Comparison of ENCODE assay signal across 1 cellular context in the genomic region with DNA sequence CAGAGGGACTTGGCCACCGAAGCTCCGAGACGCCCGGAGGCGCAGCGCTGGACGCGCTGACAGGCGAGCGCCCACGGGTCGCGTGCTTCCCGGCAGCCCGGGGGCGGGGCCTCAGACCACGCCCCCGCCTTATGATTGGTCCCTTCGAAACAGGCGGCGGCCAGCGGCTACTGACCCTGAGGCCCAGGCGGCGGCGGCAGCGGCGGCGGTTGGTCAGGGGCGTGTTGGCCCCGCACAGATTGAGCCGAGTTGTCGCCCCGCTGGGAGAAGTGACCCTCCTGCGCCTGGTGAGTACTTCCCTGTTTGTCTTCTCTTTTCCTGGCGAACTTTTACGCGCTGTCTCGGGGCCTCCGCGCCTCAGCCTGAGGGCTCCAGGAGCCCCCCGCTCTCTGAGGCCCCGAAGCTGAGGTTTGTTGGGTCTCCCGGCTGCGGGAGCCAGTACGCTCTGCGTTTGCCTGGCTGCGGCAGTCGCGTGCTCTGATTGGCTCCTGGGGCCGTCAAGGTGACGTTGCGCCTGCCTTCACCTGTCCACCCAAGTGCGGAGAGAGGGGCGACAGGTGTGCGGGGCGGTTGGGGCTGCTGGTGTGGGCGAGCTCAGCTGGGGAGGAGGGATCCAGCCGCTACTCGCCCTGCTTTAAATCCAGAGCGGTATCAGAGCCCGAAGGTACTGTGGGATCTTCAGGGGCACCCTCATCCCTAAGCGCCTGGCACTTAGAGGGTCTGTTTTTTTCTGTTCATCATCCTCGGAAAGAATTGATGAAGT.
A peak's percentile ranks its signal among the peaks of the same experiment; 100 is the strongest.
TF ChIP-seq lines count a peak whose summit lies in the region.

A gene (plus strand): TSS at position 186 of the 763 bp plus-strand sequence. CDS start 21,221 bp downstream, outside the sequence.

TF ChIP-seq in HepG2, 621 proteins besides CTCF, POLR2A, EP300 and RAD21 (continued from another document):
- TF ChIP-seq, protein P1, sequence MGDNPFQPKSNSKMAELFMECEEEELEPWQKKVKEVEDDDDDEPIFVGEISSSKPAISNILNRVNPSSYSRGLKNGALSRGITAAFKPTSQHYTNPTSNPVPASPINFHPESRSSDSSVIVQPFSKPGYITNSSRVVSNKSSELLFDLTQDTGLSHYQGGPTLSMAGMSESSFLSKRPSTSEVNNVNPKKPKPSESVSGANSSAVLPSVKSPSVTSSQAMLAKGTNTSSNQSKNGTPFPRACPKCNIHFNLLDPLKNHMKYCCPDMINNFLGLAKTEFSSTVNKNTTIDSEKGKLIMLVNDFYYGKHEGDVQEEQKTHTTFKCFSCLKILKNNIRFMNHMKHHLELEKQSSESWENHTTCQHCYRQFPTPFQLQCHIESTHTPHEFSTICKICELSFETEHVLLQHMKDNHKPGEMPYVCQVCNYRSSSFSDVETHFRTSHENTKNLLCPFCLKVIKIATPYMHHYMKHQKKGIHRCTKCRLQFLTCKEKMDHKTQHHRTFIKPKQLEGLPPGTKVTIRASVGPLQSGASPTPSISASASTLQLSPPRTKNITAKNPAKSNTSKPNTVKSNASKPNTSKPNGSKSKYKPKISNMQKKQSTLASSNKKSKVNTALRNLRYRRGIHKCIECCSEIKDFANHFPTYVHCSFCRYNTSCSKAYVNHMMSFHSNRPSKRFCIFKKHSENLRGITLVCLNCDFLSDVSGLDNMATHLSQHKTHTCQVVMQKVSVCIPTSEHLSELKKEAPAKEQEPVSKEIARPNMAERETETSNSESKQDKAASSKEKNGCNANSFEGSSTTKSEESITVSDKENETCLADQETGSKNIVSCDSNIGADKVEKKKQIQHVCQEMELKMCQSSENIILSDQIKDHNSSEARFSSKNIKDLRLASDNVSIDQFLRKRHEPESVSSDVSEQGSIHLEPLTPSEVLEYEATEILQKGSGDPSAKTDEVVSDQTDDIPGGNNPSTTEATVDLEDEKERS (CRISPR knock-in tag; IDR thresholded peaks at IDR 0.05), result no peak; the same call in 1 of the 2 replicates
- 0 out of 2 replicates have a peak, but pooled peaks have one; percentile 79 for TF ChIP-seq FLYWCH1 (CRISPR knock-in tag; IDR thresholded peaks at IDR 0.05)
- no peak for TF ChIP-seq KLF13 (CRISPR knock-in tag; IDR thresholded peaks at IDR 0.05)
- TF ChIP-seq, protein P2, sequence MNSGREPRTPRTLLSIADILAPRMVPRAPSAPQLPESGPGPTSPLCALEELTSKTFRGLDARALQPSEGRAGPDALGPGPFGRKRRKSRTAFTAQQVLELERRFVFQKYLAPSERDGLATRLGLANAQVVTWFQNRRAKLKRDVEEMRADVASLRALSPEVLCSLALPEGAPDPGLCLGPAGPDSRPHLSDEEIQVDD (CRISPR knock-in tag; IDR thresholded peaks at IDR 0.05; ENCODE audit: borderline replicate concordance), result peak; percentile 80; the same call in 1 of the 2 replicates
- TF ChIP-seq RARG (CRISPR knock-in tag; IDR thresholded peaks at IDR 0.05; ENCODE audit: low read depth), result no peak
- TF ChIP-seq SIN3B (IDR thresholded peaks at IDR 0.05; ENCODE audit: low read length), result 0 out of 2 replicates have a peak, but pooled peaks have one; percentile 53
- TF ChIP-seq RFXAP (CRISPR knock-in tag; IDR thresholded peaks at IDR 0.05; ENCODE audit: borderline replicate concordance), result peak; percentile 77; the same call in 1 of the 2 replicates
- no peak for TF ChIP-seq SOX13 (IDR thresholded peaks at IDR 0.05)
- no peak; a peak in 1 of 4 replicates for TF ChIP-seq SOX13 (CRISPR knock-in tag; conservative IDR thresholded peaks at IDR 0.05 in 1 of 2, IDR thresholded peaks at IDR 0.05 in 1 of 2)
- TF ChIP-seq ADNP (CRISPR knock-in tag; IDR thresholded peaks at IDR 0.05), result no peak
- peak; percentile 77; the same call in 1 of the 2 replicates for TF ChIP-seq ZNF343 (CRISPR knock-in tag; IDR thresholded peaks at IDR 0.05)
- TF ChIP-seq RNF2 (conservative IDR thresholded peaks at IDR 0.05; ENCODE audit: low read depth), result peak; percentile 83
- no peak for TF ChIP-seq SRSF4 (IDR thresholded peaks at IDR 0.05; ENCODE audit: low read depth, low read length, poor library complexity, severe bottlenecking)
- peak; percentile 72; the same call in 1 of the 2 replicates for TF ChIP-seq ZNF747 (CRISPR knock-in tag; IDR thresholded peaks at IDR 0.05; ENCODE audit: borderline replicate concordance)
- TF ChIP-seq ONECUT2 (CRISPR knock-in tag; IDR thresholded peaks at IDR 0.05), result no peak
- no peak for TF ChIP-seq NONO (IDR thresholded peaks at IDR 0.05)
- TF ChIP-seq NONO (CRISPR knock-in tag; conservative IDR thresholded peaks at IDR 0.05), result 0 out of 2 replicates have a peak, but pooled peaks have one; percentile 22
- TF ChIP-seq, protein P3, sequence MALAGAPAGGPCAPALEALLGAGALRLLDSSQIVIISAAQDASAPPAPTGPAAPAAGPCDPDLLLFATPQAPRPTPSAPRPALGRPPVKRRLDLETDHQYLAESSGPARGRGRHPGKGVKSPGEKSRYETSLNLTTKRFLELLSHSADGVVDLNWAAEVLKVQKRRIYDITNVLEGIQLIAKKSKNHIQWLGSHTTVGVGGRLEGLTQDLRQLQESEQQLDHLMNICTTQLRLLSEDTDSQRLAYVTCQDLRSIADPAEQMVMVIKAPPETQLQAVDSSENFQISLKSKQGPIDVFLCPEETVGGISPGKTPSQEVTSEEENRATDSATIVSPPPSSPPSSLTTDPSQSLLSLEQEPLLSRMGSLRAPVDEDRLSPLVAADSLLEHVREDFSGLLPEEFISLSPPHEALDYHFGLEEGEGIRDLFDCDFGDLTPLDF (CRISPR knock-in tag; IDR thresholded peaks at IDR 0.05), result peak; percentile 77; the same call in 1 of the 2 replicates
- no peak for TF ChIP-seq ZNF33A (CRISPR knock-in tag; IDR thresholded peaks at IDR 0.05; ENCODE audit: borderline replicate concordance)
- TF ChIP-seq SOX5 (CRISPR knock-in tag; IDR thresholded peaks at IDR 0.05; ENCODE audit: borderline replicate concordance), result peak; percentile 13; the same call in 1 of the 2 replicates
- peak; percentile 86 for TF ChIP-seq ZNF878 (CRISPR knock-in tag; IDR thresholded peaks at IDR 0.05)
- TF ChIP-seq, protein P4, sequence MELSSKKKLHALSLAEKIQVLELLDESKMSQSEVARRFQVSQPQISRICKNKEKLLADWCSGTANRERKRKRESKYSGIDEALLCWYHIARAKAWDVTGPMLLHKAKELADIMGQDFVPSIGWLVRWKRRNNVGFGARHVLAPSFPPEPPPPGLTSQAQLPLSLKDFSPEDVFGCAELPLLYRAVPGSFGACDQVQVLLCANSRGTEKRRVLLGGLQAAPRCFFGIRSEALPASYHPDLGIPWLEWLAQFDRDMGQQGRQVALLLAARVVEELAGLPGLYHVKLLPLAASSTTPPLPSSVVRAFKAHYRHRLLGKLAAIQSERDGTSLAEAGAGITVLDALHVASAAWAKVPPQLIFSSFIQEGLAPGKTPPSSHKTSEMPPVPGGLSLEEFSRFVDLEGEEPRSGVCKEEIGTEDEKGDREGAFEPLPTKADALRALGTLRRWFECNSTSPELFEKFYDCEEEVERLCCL (CRISPR knock-in tag; IDR thresholded peaks at IDR 0.05; ENCODE audit: borderline replicate concordance), result 0 out of 2 replicates have a peak, but pooled peaks have one; percentile 19
- no peak for TF ChIP-seq ZNF75D (CRISPR knock-in tag; IDR thresholded peaks at IDR 0.05; ENCODE audit: borderline replicate concordance)
- no peak for TF ChIP-seq RARA (CRISPR knock-in tag; IDR thresholded peaks at IDR 0.05)
- TF ChIP-seq, protein P5, sequence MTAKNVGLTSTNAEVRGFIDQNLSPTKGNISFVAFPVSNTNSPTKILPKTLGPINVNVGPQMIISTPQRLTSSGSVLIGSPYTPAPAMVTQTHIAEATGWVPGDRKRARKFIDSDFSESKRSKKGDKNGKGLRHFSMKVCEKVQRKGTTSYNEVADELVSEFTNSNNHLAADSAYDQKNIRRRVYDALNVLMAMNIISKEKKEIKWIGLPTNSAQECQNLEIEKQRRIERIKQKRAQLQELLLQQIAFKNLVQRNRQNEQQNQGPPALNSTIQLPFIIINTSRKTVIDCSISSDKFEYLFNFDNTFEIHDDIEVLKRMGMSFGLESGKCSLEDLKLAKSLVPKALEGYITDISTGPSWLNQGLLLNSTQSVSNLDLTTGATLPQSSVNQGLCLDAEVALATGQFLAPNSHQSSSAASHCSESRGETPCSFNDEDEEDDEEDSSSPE (CRISPR knock-in tag; IDR thresholded peaks at IDR 0.05), result peak; percentile 96
- TF ChIP-seq TCF7 (IDR thresholded peaks at IDR 0.05; ENCODE audit: low read depth), result no peak
- peak; percentile 96 for TF ChIP-seq ZNF598 (CRISPR knock-in tag; IDR thresholded peaks at IDR 0.05; ENCODE audit: borderline replicate concordance)
- TF ChIP-seq, protein P6, sequence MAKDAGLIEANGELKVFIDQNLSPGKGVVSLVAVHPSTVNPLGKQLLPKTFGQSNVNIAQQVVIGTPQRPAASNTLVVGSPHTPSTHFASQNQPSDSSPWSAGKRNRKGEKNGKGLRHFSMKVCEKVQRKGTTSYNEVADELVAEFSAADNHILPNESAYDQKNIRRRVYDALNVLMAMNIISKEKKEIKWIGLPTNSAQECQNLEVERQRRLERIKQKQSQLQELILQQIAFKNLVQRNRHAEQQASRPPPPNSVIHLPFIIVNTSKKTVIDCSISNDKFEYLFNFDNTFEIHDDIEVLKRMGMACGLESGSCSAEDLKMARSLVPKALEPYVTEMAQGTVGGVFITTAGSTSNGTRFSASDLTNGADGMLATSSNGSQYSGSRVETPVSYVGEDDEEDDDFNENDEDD (CRISPR knock-in tag; IDR thresholded peaks at IDR 0.05; ENCODE audit: borderline replicate concordance), result peak; percentile 89; the same call in 1 of the 2 replicates
- TF ChIP-seq, protein P7, sequence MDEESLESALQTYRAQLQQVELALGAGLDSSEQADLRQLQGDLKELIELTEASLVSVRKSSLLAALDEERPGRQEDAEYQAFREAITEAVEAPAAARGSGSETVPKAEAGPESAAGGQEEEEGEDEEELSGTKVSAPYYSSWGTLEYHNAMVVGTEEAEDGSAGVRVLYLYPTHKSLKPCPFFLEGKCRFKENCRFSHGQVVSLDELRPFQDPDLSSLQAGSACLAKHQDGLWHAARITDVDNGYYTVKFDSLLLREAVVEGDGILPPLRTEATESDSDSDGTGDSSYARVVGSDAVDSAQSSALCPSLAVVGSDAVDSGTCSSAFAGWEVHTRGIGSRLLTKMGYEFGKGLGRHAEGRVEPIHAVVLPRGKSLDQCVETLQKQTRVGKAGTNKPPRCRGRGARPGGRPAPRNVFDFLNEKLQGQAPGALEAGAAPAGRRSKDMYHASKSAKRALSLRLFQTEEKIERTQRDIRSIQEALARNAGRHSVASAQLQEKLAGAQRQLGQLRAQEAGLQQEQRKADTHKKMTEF (CRISPR knock-in tag; IDR thresholded peaks at IDR 0.05), result peak; percentile 91
- TF ChIP-seq, protein P8, sequence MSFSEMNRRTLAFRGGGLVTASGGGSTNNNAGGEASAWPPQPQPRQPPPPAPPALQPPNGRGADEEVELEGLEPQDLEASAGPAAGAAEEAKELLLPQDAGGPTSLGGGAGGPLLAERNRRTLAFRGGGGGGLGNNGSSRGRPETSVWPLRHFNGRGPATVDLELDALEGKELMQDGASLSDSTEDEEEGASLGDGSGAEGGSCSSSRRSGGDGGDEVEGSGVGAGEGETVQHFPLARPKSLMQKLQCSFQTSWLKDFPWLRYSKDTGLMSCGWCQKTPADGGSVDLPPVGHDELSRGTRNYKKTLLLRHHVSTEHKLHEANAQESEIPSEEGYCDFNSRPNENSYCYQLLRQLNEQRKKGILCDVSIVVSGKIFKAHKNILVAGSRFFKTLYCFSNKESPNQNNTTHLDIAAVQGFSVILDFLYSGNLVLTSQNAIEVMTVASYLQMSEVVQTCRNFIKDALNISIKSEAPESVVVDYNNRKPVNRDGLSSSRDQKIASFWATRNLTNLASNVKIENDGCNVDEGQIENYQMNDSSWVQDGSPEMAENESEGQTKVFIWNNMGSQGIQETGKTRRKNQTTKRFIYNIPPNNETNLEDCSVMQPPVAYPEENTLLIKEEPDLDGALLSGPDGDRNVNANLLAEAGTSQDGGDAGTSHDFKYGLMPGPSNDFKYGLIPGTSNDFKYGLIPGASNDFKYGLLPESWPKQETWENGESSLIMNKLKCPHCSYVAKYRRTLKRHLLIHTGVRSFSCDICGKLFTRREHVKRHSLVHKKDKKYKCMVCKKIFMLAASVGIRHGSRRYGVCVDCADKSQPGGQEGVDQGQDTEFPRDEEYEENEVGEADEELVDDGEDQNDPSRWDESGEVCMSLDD (CRISPR knock-in tag; IDR thresholded peaks at IDR 0.05; ENCODE audit: borderline replicate concordance), result peak; percentile 6; the same call in 1 of the 2 replicates
